Comparison of ENCODE assay signal across 33 cellular contexts in genomic region chr17:18065546-18065945, GRCh38.
"Had no signal": no experiment of that assay in that cellular context is flagged by ENCODE, and none has a peak within 500 bp of the region (broad histone marks: within the 10 kb centered on the region; RNA-seq: fewer than 3 reads in every experiment).

No MANE protein-coding gene starts in this region.

- H3K27ac ChIP-seq: adrenal gland, body of pancreas, brain microvascular endothelial cell, breast epithelium, VCaP had no signal

- H3K4me1 Mint-ChIP-seq: activated B cell treated with CpG ODN at 0.5 μM for 24 hours; activated CD4-positive, alpha-beta T cell treated with anti-CD3 and anti-CD28 coated beads, Interleukin-2, amount 10 ng/mL, durations not matched to agents 24 days and 14 days; activated naive CD8-positive, alpha-beta T cell treated with anti-CD3 and anti-CD28 coated beads for 36 hours had no signal

- H3K4me3 Mint-ChIP-seq: activated B cell treated with CpG ODN at 0.5 μM for 24 hours; activated CD4-positive, alpha-beta memory T cell treated with anti-CD3 and anti-CD28 coated beads for 36 hours; activated CD4-positive, alpha-beta T cell treated with anti-CD3 and anti-CD28 coated beads, Interleukin-2, amount 10 ng/mL, durations not matched to agents 24 days and 14 days; activated CD8-positive, alpha-beta T cell treated with anti-CD3 and anti-CD28 coated beads for 36 hours; activated naive CD4-positive, alpha-beta T cell treated with anti-CD3 and anti-CD28 coated beads for 36 hours; activated naive CD8-positive, alpha-beta T cell treated with anti-CD3 and anti-CD28 coated beads for 36 hours; activated T-cell treated with anti-CD3 and anti-CD28 coated beads, Interleukin-2, amount 50 U/mL, for 24 hours; T-helper 1 cell treated with Interleukin-12 subunit alpha and Interleukin-12 subunit beta and Interleukin-4 antibody, amounts not matched to agents 30 μg/mL and 1 μg/mL, for 36 hours; T-helper 2 cell treated with Interferon-gamma antibody and Interleukin-4, amounts not matched to agents 5 μg/mL and 100 μg/mL, for 36 hours had no signal

- H3K4me3 ChIP-seq: adrenal gland, body of pancreas, breast epithelium had no signal

- FAIRE-seq: astrocyte, TTC549 had no signal

- H3K9me3 Mint-ChIP-seq: activated B cell treated with CpG ODN at 0.5 μM for 24 hours; activated CD4-positive, alpha-beta memory T cell treated with anti-CD3 and anti-CD28 coated beads for 36 hours; activated CD4-positive, alpha-beta T cell treated with anti-CD3 and anti-CD28 coated beads, Interleukin-2, amount 10 ng/mL, durations not matched to agents 24 days and 14 days; activated CD8-positive, alpha-beta T cell treated with anti-CD3 and anti-CD28 coated beads for 36 hours; activated naive CD4-positive, alpha-beta T cell treated with anti-CD3 and anti-CD28 coated beads for 36 hours; activated naive CD4-positive, alpha-beta T cell treated with anti-CD3 and anti-CD28 coated beads, Interleukin-2, amount 50 U/mL, for 72 hours; activated naive CD8-positive, alpha-beta T cell treated with anti-CD3 and anti-CD28 coated beads for 36 hours; activated T-cell treated with anti-CD3 and anti-CD28 coated beads, Interleukin-2, amount 50 U/mL, for 24 hours; activated T-helper 2 cell treated with anti-CD3 and anti-CD28 coated beads, Interferon-gamma antibody, Interleukin-2, Interleukin-4, amounts not matched to agents 10 μg/mL and 5 μg/mL and 100 μg/mL, durations not matched to agents 14 hours and 24 hours and 36 hours; T-helper 1 cell treated with Interleukin-12 subunit alpha and Interleukin-12 subunit beta and Interleukin-4 antibody, amounts not matched to agents 30 μg/mL and 1 μg/mL, for 36 hours; T-helper 2 cell treated with Interferon-gamma antibody and Interleukin-4, amounts not matched to agents 5 μg/mL and 100 μg/mL, for 36 hours had no signal

- H3K9me3 ChIP-seq: adrenal gland, body of pancreas, breast epithelium had no signal

- DNase-seq: activated B cell treated with CpG ODN at 0.5 μM for 24 hours; activated CD4-positive, alpha-beta memory T cell treated with anti-CD3 and anti-CD28 coated beads for 36 hours; activated CD4-positive, alpha-beta T cell treated with anti-CD3 and anti-CD28 coated beads for 4 hours; activated CD4-positive, alpha-beta T cell treated with anti-CD3 and anti-CD28 coated beads, Interleukin-2, amount 10 ng/mL, durations not matched to agents 24 days and 14 days; activated CD4-positive, alpha-beta T cell treated with anti-CD3 and anti-CD28 coated beads, Interleukin-2, amount 50 U/mL, for 1 hour; activated CD4-positive, alpha-beta T cell treated with anti-CD3 and anti-CD28 coated beads, Interleukin-2, amount 50 U/mL, for 4 hours; activated CD4-positive, CD25-positive, alpha-beta regulatory T cell treated with anti-CD3 and anti-CD28 coated beads, Interleukin-2, amount 50 U/mL, for 72 hours; activated CD8-positive, alpha-beta memory T cell treated with anti-CD3 and anti-CD28 coated beads, Interleukin-2, amount 50 U/mL, for 4 hours; activated CD8-positive, alpha-beta T cell treated with anti-CD3 and anti-CD28 coated beads for 36 hours; activated effector memory CD4-positive, alpha-beta T cell treated with anti-CD3 and anti-CD28 coated beads, Interleukin-2, amount 50 U/mL, for 16 hours; activated gamma-delta T cell treated with Interleukin-2 at 50 U/mL for 16 hours; activated naive CD4-positive, alpha-beta T cell; activated naive CD4-positive, alpha-beta T cell treated with anti-CD3 and anti-CD28 coated beads for 36 hours; activated naive CD4-positive, alpha-beta T cell treated with anti-CD3 and anti-CD28 coated beads, Interleukin-2, amount 50 U/mL, for 16 hours; activated naive CD8-positive, alpha-beta T cell treated with anti-CD3 and anti-CD28 coated beads for 36 hours; activated T-cell treated with anti-CD3 and anti-CD28 coated beads, Interleukin-2, amount 50 U/mL, for 24 hours; activated T-cell treated with anti-CD3 and anti-CD28 coated beads, Interleukin-2, amount 50 U/mL, for 48 hours; adrenal gland; amniotic stem cell; body of pancreas; brain microvascular endothelial cell; central memory CD4-positive, alpha-beta T cell; T-helper 1 cell; T-helper 2 cell; T-helper 9 cell had no signal

- H3K27me3 Mint-ChIP-seq: activated B cell treated with CpG ODN at 0.5 μM for 24 hours; activated CD4-positive, alpha-beta memory T cell treated with anti-CD3 and anti-CD28 coated beads for 36 hours; activated CD4-positive, alpha-beta T cell treated with anti-CD3 and anti-CD28 coated beads, Interleukin-2, amount 10 ng/mL, durations not matched to agents 24 days and 14 days; activated CD8-positive, alpha-beta T cell treated with anti-CD3 and anti-CD28 coated beads for 36 hours; activated naive CD8-positive, alpha-beta T cell treated with anti-CD3 and anti-CD28 coated beads for 36 hours; activated T-cell treated with anti-CD3 and anti-CD28 coated beads, Interleukin-2, amount 50 U/mL, for 24 hours had no signal

- H3K36me3 Mint-ChIP-seq: activated naive CD4-positive, alpha-beta T cell treated with anti-CD3 and anti-CD28 coated beads, Interleukin-2, amount 50 U/mL, for 72 hours; activated naive CD8-positive, alpha-beta T cell treated with anti-CD3 and anti-CD28 coated beads for 36 hours had no signal

- H3K27me3 ChIP-seq: adrenal gland, body of pancreas, brain microvascular endothelial cell, breast epithelium had no signal

- ATAC-seq: activated CD8-positive, alpha-beta T cell treated with anti-CD3 and anti-CD28 coated beads for 36 hours; activated naive CD4-positive, alpha-beta T cell treated with anti-CD3 and anti-CD28 coated beads, Interleukin-2, amount 50 U/mL, for 72 hours; body of pancreas had no signal

- H3K27ac Mint-ChIP-seq: activated B cell treated with CpG ODN at 0.5 μM for 24 hours; activated CD4-positive, alpha-beta memory T cell treated with anti-CD3 and anti-CD28 coated beads for 36 hours; activated CD4-positive, alpha-beta T cell treated with anti-CD3 and anti-CD28 coated beads, Interleukin-2, amount 10 ng/mL, durations not matched to agents 24 days and 14 days; activated CD8-positive, alpha-beta T cell treated with anti-CD3 and anti-CD28 coated beads for 36 hours; activated naive CD8-positive, alpha-beta T cell treated with anti-CD3 and anti-CD28 coated beads for 36 hours; activated T-cell treated with anti-CD3 and anti-CD28 coated beads, Interleukin-2, amount 50 U/mL, for 24 hours; activated T-helper 2 cell treated with anti-CD3 and anti-CD28 coated beads, Interferon-gamma antibody, Interleukin-2, Interleukin-4, amounts not matched to agents 10 μg/mL and 5 μg/mL and 100 μg/mL, durations not matched to agents 14 hours and 24 hours and 36 hours; T-helper 1 cell treated with Interleukin-12 subunit alpha and Interleukin-12 subunit beta and Interleukin-4 antibody, amounts not matched to agents 30 μg/mL and 1 μg/mL, for 36 hours; T-helper 2 cell treated with Interferon-gamma antibody and Interleukin-4, amounts not matched to agents 5 μg/mL and 100 μg/mL, for 36 hours had no signal

- H3K36me3 ChIP-seq: breast epithelium had no signal

- H3K4me1 ChIP-seq: body of pancreas, breast epithelium had no signal
